ENCODE assay signal across 2 cellular contexts in the genomic region with DNA sequence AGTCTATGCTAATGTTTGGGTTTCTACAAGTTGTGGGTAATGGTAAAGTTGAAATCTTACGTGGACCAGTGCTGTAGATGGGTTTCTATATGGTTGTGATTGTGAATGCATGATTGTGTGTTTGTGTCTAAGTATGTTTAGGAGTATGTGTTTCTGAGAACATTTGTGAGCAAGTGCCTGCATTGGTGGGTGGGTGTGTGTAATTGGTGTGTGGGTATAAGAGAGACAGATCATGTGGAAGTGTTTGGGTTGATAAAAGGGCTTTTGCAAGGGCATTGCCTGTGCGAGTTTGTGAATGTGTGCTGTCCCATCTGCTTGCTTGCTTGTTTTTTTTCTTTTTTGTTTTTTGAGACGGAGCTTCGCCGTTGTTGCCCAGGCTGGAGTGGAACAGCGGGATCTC.
TF ChIP-seq lines count a peak whose summit lies in the region.

No MANE protein-coding gene starts in this region.

TF ChIP-seq in HepG2, 621 proteins besides CTCF, POLR2A, EP300 and RAD21:
- TF ChIP-seq CCDC6 (CRISPR knock-in tag; IDR thresholded peaks at IDR 0.05) (no peak), ZFP82 (CRISPR knock-in tag; IDR thresholded peaks at IDR 0.05; ENCODE audit: borderline replicate concordance) (no peak), KLF16 (CRISPR knock-in tag; IDR thresholded peaks at IDR 0.05) (no peak), ZNF101 (CRISPR knock-in tag; IDR thresholded peaks at IDR 0.05; ENCODE audit: borderline replicate concordance, low read depth) (no peak), NFIC (IDR thresholded peaks at IDR 0.05; ENCODE audit: low read length) (no peak)
- TF ChIP-seq, protein P1, sequence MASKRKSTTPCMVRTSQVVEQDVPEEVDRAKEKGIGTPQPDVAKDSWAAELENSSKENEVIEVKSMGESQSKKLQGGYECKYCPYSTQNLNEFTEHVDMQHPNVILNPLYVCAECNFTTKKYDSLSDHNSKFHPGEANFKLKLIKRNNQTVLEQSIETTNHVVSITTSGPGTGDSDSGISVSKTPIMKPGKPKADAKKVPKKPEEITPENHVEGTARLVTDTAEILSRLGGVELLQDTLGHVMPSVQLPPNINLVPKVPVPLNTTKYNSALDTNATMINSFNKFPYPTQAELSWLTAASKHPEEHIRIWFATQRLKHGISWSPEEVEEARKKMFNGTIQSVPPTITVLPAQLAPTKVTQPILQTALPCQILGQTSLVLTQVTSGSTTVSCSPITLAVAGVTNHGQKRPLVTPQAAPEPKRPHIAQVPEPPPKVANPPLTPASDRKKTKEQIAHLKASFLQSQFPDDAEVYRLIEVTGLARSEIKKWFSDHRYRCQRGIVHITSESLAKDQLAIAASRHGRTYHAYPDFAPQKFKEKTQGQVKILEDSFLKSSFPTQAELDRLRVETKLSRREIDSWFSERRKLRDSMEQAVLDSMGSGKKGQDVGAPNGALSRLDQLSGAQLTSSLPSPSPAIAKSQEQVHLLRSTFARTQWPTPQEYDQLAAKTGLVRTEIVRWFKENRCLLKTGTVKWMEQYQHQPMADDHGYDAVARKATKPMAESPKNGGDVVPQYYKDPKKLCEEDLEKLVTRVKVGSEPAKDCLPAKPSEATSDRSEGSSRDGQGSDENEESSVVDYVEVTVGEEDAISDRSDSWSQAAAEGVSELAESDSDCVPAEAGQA (IDR thresholded peaks at IDR 0.05; ENCODE audit: low read depth): no peak
- TF ChIP-seq, protein P1 (CRISPR knock-in tag; IDR thresholded peaks at IDR 0.05; ENCODE audit: borderline replicate concordance): no peak
- TF ChIP-seq, protein P2, sequence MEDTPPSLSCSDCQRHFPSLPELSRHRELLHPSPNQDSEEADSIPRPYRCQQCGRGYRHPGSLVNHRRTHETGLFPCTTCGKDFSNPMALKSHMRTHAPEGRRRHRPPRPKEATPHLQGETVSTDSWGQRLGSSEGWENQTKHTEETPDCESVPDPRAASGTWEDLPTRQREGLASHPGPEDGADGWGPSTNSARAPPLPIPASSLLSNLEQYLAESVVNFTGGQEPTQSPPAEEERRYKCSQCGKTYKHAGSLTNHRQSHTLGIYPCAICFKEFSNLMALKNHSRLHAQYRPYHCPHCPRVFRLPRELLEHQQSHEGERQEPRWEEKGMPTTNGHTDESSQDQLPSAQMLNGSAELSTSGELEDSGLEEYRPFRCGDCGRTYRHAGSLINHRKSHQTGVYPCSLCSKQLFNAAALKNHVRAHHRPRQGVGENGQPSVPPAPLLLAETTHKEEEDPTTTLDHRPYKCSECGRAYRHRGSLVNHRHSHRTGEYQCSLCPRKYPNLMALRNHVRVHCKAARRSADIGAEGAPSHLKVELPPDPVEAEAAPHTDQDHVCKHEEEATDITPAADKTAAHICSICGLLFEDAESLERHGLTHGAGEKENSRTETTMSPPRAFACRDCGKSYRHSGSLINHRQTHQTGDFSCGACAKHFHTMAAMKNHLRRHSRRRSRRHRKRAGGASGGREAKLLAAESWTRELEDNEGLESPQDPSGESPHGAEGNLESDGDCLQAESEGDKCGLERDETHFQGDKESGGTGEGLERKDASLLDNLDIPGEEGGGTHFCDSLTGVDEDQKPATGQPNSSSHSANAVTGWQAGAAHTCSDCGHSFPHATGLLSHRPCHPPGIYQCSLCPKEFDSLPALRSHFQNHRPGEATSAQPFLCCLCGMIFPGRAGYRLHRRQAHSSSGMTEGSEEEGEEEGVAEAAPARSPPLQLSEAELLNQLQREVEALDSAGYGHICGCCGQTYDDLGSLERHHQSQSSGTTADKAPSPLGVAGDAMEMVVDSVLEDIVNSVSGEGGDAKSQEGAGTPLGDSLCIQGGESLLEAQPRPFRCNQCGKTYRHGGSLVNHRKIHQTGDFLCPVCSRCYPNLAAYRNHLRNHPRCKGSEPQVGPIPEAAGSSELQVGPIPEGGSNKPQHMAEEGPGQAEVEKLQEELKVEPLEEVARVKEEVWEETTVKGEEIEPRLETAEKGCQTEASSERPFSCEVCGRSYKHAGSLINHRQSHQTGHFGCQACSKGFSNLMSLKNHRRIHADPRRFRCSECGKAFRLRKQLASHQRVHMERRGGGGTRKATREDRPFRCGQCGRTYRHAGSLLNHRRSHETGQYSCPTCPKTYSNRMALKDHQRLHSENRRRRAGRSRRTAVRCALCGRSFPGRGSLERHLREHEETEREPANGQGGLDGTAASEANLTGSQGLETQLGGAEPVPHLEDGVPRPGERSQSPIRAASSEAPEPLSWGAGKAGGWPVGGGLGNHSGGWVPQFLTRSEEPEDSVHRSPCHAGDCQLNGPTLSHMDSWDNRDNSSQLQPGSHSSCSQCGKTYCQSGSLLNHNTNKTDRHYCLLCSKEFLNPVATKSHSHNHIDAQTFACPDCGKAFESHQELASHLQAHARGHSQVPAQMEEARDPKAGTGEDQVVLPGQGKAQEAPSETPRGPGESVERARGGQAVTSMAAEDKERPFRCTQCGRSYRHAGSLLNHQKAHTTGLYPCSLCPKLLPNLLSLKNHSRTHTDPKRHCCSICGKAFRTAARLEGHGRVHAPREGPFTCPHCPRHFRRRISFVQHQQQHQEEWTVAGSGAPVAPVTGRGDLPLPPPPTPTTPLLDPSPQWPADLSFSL (CRISPR knock-in tag; IDR thresholded peaks at IDR 0.05): 0 out of 2 replicates have a peak, but pooled peaks have one; percentile 18

TF ChIP-seq in H1, 55 proteins besides CTCF, POLR2A, EP300 and RAD21:
- TF ChIP-seq CHD2 (IDR thresholded peaks at IDR 0.05; ENCODE audit: low read length): no peak
